In the genomic region with DNA sequence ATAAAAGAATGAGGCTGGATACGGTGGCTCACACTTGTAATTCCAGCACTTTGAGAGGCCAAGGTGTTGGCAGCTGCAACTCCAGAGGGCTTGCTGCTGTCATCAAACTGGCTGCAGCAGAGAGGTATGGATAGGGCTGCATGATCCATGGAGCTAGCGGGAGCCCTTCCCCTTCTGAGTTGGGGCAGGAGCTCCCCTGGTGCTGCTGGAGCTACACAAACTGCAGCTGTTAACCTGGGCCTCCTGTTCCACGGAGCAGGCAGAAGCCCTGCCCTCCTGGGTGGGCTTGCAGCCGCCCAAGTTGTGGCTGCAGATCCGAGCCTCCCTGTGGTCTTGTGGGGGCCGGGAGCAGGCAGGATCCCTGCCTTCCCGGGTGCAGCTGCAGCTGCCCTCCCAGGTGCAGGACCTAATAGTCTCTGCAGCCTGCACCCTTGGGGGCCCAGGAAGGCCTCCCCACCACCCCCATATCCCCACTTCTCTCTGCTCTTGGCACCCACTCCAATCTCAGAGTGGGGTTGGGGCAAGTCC, we compare ENCODE assay signal across 28 cellular contexts. TPM values are rescaled to one million over a fixed set of nuclear protein-coding genes. Genes with fewer than 3 reads are reported as not detected.
"Had no signal": no experiment of that assay in that cellular context is flagged by ENCODE, and none has a peak within 500 bp of the region (broad histone marks: within the 10 kb centered on the region; RNA-seq: fewer than 3 reads in every experiment).

No MANE protein-coding gene starts in this region.

- H3K36me3 ChIP-seq: Peyer's patch had no signal

- DNase-seq: IMR-90, Kasumi-1, MM.1S, NCI-H1092 treated with DMSO at 0.1 percent for 48 hours, NCI-H1436, NCI-H187, NCI-H2029, NCI-H2081 treated with DMSO at 0.1 percent for 48 hours, NCI-H2171, NCI-H226, NCI-H446, NCI-H510A, NCI-H524 treated with DMSO at 0.1 percent for 48 hours, NCI-H69, NCI-H774, PC-3, Peyer's patch, SIG-M5, SK-N-SH, SW 1271 had no signal

- H3K27ac ChIP-seq: KMS-11, Peyer's patch had no signal

- H3K27me3 ChIP-seq: Peyer's patch had no signal

- H3K4me1 ChIP-seq: Peyer's patch had no signal

- ATAC-seq: HepG2, PC-3, Right ventricle myocardium inferior had no signal

- H3K9me3 ChIP-seq: Peyer's patch, SK-N-SH had no signal

- H3K4me3 ChIP-seq: Peyer's patch had no signal

- H3K9ac ChIP-seq: KMS-11, SK-N-SH had no signal

RNA-seq across cellular contexts. Expression of gene GFRA3, which starts 41.4 kb away (rescaled TPM):
- total RNA-seq: HT1080, IMR-90, M059J, OCI-LY7, PC-3, Peyer's patch, RPMI7951, SK-MEL-5 had no signal
- polyA plus RNA-seq: IMR-90 had no signal
